ENCODE assay signal across 17 cellular contexts in the genomic region with DNA sequence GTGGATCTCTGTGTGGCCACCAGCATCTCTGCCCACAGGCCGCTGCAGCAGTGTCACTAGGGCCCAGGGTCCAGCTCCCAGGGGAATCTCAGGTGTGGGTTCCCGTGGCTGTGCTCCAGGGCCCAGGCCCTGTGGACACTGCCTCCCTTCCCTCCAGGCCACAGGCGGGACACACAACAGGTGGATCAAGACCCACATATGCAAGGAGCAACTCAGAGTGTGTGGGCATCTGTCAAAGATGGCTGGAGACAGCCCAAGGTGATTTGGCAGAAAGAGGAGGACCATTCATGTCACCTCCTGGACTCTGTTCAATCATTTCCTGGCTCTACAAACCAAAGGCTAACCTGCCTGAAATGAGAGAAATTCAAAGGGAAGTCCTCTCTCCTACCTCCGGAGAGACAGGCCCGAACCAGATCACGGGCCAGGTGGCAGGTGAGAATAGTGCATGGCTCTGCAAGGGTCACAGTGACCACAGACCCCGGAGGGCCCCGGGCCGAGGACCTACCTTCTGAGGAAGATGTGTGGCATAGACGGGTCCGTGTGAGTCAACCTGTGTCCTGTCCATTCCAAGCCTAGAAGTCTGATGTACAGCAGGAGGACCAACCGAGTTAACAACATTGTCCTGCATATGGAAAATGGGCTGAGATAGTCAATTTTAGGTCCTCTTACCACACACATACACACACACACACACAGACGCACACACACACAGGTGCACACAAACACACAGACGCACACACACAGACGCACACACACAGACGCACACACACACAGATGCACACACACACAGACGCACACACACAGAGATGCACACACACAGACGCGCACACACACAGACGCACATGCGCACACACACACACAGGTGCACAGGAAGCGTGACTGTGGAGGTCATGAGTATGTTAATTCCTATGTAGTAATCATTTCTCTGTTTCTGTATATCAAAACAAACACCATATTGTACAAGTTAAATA.
DNase-seq lines count a peak whose midpoint lies in the region; ATAC-seq and TF ChIP-seq lines count a peak whose summit lies in the region.
"Had no signal": no experiment of that assay in that cellular context is flagged by ENCODE, and none has a peak within 500 bp of the region (broad histone marks: within the 10 kb centered on the region; RNA-seq: fewer than 3 reads in every experiment).

No MANE protein-coding gene starts in this region.

- H3K18ac ChIP-seq in H9 (ENCODE audit: insufficient read length, low read depth, low read length), result no peak overlapping the region

- TF ChIP-seq CTCF in H9 (conservative IDR thresholded peaks at IDR 0.05), result no peak
- no peak for TF ChIP-seq CTCF in hepatocyte (IDR thresholded peaks at IDR 0.05; ENCODE audit: poor library complexity)
- TF ChIP-seq CTCF in progenitor cell of endocrine pancreas (IDR thresholded peaks at IDR 0.05; ENCODE audit: unreplicated experiment), result no peak

- H2AFZ ChIP-seq in H9 (ENCODE audit: low read length) (no peak overlapping the region), hepatocyte (no peak overlapping the region)

- peaks cover 2 to 3% of the 10 kb centered on the region in 2 experiments; a peak in 3 of 5 replicates for H3K9me3 Mint-ChIP-seq in H9
- H3K9me3 Mint-ChIP-seq in progenitor cell of endocrine pancreas (ENCODE audit: low read depth), result no peaks in the 10 kb centered on the region
- no peaks in the 10 kb centered on the region for H3K9me3 Mint-ChIP-seq in immature natural killer cell
- H3K9me3 Mint-ChIP-seq: effector memory CD8-positive, alpha-beta T cell had no signal

- H3K36me3 ChIP-seq in hepatocyte (replicated peaks; ENCODE audit: insufficient read depth, low read depth), result no peaks in the 10 kb centered on the region

- H3K4me1 Mint-ChIP-seq in H9 (no peaks in the 10 kb centered on the region), progenitor cell of endocrine pancreas (ENCODE audit: low read depth) (no peaks in the 10 kb centered on the region), immature natural killer cell (no peaks in the 10 kb centered on the region)
- H3K4me1 Mint-ChIP-seq: memory B cell, T-helper 17 cell had no signal

- no peak overlapping the region for H4K91ac ChIP-seq in H9 (ENCODE audit: insufficient read length, low read depth, low read length)

- no peak overlapping the region for H2AK5ac ChIP-seq in H9 (ENCODE audit: insufficient read length, low read length)

- H3K14ac ChIP-seq in H9 (ENCODE audit: insufficient read depth, low read length), result no peak overlapping the region

- H4K20me1 ChIP-seq in H9 (ENCODE audit: control insufficient read depth, insufficient read depth, insufficient read length) (no peaks in the 10 kb centered on the region), hepatocyte (ENCODE audit: insufficient read depth, poor library complexity, severe bottlenecking) (no peaks in the 10 kb centered on the region)

- H3K4me1 ChIP-seq in H9 (ENCODE audit: insufficient read depth, low read length) (no peaks in the 10 kb centered on the region), hepatocyte (ENCODE audit: insufficient read depth) (no peaks in the 10 kb centered on the region)

- H2BK12ac ChIP-seq in H9 (ENCODE audit: insufficient read length, low read depth, low read length), result no peak overlapping the region

- H3K9me2 ChIP-seq in hepatocyte (replicated peaks; ENCODE audit: insufficient read depth), result no peaks in the 10 kb centered on the region

- H3K56ac ChIP-seq in H9 (ENCODE audit: insufficient read length, low read depth, low read length), result no peak overlapping the region

- H3K27ac ChIP-seq in H9 (ENCODE audit: insufficient read length, low read depth, low read length), result no peak overlapping the region
- H3K27ac ChIP-seq in hepatocyte, result no peak overlapping the region
- H3K27ac ChIP-seq: KMS-11, VCaP had no signal

- H3K9ac ChIP-seq in H9 (ENCODE audit: extremely low read depth, insufficient read length, low read length), result no peak overlapping the region
- H3K9ac ChIP-seq: KMS-11 had no signal

- H3K4me3 ChIP-seq in hepatocyte, result no peak overlapping the region

- H3K4ac ChIP-seq in H9 (ENCODE audit: low read depth, low read length), result no peak overlapping the region

- H3K4me2 ChIP-seq in H9 (ENCODE audit: insufficient read depth, insufficient read length, low read length), result no peak overlapping the region
- H3K4me2 ChIP-seq in hepatocyte, result no peak overlapping the region
- H3K4me2 ChIP-seq: KMS-11 had no signal

- no peak overlapping the region for H2BK20ac ChIP-seq in H9 (ENCODE audit: low read depth, low read length, poor library complexity, severe bottlenecking)

- no peaks in the 10 kb centered on the region for H3K9me3 ChIP-seq in H9 (ENCODE audit: control insufficient read depth, low read depth, low read length)
- H3K9me3 ChIP-seq in hepatocyte (ENCODE audit: low read depth), result no peaks in the 10 kb centered on the region

- H3K36me3 Mint-ChIP-seq in H9 (ENCODE audit: insufficient read depth in 1 of 3, low read depth in 3 of 3) (no peaks in the 10 kb centered on the region; a peak in 3 of 7 replicates), progenitor cell of endocrine pancreas (ENCODE audit: insufficient read depth) (no peaks in the 10 kb centered on the region), immature natural killer cell (no peaks in the 10 kb centered on the region)
- H3K36me3 Mint-ChIP-seq: memory B cell had no signal

- H3K23ac ChIP-seq in H9 (ENCODE audit: insufficient read length, low read depth, low read length), result no peak overlapping the region

- no peak overlapping the region for H2BK15ac ChIP-seq in H9 (ENCODE audit: low read depth, low read length)

- H4K5ac ChIP-seq in H9 (ENCODE audit: insufficient read length, low read depth, low read length), result no peak overlapping the region

- H3K27me3 ChIP-seq in H9 (ENCODE audit: insufficient read depth, low read length) (no peaks in the 10 kb centered on the region), hepatocyte (no peaks in the 10 kb centered on the region)

- peaks cover 5% of the 10 kb centered on the region for H3K27me3 Mint-ChIP-seq in H9 (ENCODE audit: low read depth)
- peaks cover 25% of the 10 kb centered on the region for H3K27me3 Mint-ChIP-seq in progenitor cell of endocrine pancreas
- H3K27me3 Mint-ChIP-seq in immature natural killer cell (ENCODE audit: low read depth in 3 of 3), result peaks cover 1 to 7% (median 3%) of the 10 kb centered on the region in 3 donors

- H3K27ac Mint-ChIP-seq in H9 (no peak overlapping the region; a peak in 2 of 7 replicates), progenitor cell of endocrine pancreas (no peak overlapping the region), immature natural killer cell (no peak overlapping the region)
- H3K27ac Mint-ChIP-seq: effector memory CD8-positive, alpha-beta T cell; memory B cell; stimulated activated naive CD8-positive, alpha-beta T cell treated with anti-CD3 and anti-CD28 coated beads, Interleukin-15, Interleukin-2, amounts not matched to agents 100 ng/mL and 50 ng/mL, for 24 hours; T-helper 17 cell had no signal

- no peak overlapping the region for H4K8ac ChIP-seq in H9 (replicated peaks; ENCODE audit: insufficient read length, low read depth, low read length)

- DNase-seq in G401 (ENCODE audit: low spot score), result peak; percentile 77
- peak; percentile 18 for DNase-seq in H9
- peak; percentile 1 for DNase-seq in hepatocyte (ENCODE audit: low spot score)
- DNase-seq in progenitor cell of endocrine pancreas (ENCODE audit: low spot score, unreplicated experiment), result peak; percentile 8
- no peak for DNase-seq in HK-2 (ENCODE audit: unreplicated experiment)
- DNase-seq in immature natural killer cell, result no peak
- DNase-seq: central memory CD4-positive, alpha-beta T cell; effector memory CD8-positive, alpha-beta T cell; glutamatergic neuron; NCI-H1048; NCI-H2029 treated with DMSO at 0.1 percent for 48 hours; T-helper 17 cell had no signal

- H3K23me2 ChIP-seq in H9 (ENCODE audit: insufficient read length, low read depth, low read length, poor library complexity, severe bottlenecking), result no peaks in the 10 kb centered on the region

- H3K79me2 ChIP-seq in H9 (ENCODE audit: insufficient read depth, low read length) (no peaks in the 10 kb centered on the region), hepatocyte (no peaks in the 10 kb centered on the region)

- no peak overlapping the region for H2BK5ac ChIP-seq in H9 (ENCODE audit: insufficient read length, low read length)

- no peak overlapping the region for H3T11ph ChIP-seq in H9 (ENCODE audit: low read length)

- WGBS in H9 (ENCODE audit: extremely low coverage, insufficient read length, low lambda C conversion rate), result no CpG with 5 or more reads among the region's 22 CpGs
- 91% methylated on average over 22 of the region's 22 CpGs for WGBS in hepatocyte (ENCODE audit: low lambda C conversion rate, missing lambda C conversion rate)

- no peak overlapping the region for H2BK120ac ChIP-seq in H9 (ENCODE audit: low read depth, low read length, poor library complexity, severe bottlenecking)

- in situ Hi-C loops in G401 (cut with HindIII; ENCODE audit: low sequenced_read_pairs), result no loop called here

- no peak for ATAC-seq in GM21381 (IDR thresholded peaks at IDR 0.05; ENCODE audit: unreplicated experiment)
- ATAC-seq: effector memory CD8-positive, alpha-beta T cell; T-helper 17 cell had no signal

- no peak overlapping the region for H3K4me3 Mint-ChIP-seq in H9
- H3K4me3 Mint-ChIP-seq in progenitor cell of endocrine pancreas (ENCODE audit: low read depth), result no peak overlapping the region
- no peak overlapping the region for H3K4me3 Mint-ChIP-seq in immature natural killer cell
- H3K4me3 Mint-ChIP-seq: effector memory CD8-positive, alpha-beta T cell; memory B cell; stimulated activated naive CD8-positive, alpha-beta T cell treated with anti-CD3 and anti-CD28 coated beads, Interleukin-15, Interleukin-2, amounts not matched to agents 100 ng/mL and 50 ng/mL, for 24 hours; T-helper 17 cell had no signal

- no peaks in the 10 kb centered on the region for H3K79me1 ChIP-seq in H9 (ENCODE audit: insufficient read depth, low read depth, low read length, poor library complexity, severe bottlenecking)

Comparison
In these comparisons a context has a peak if more than half of its experiments do, and no peak if none do; other contexts are left out.
1. DNase-seq: peak in G401 (single experiment), H9 (single experiment), hepatocyte (single experiment) and progenitor cell of endocrine pancreas (single experiment); none in HK-2 (single experiment) and immature natural killer cell (0 of 3).